Comparison of ENCODE assay signal across 10 cellular contexts in genomic region chr20:57902478-57902877, GRCh38.
A peak's percentile ranks its signal among the peaks of the same experiment; 100 is the strongest.
DNase-seq lines count a peak whose midpoint lies in the region; ATAC-seq and TF ChIP-seq lines count a peak whose summit lies in the region.
"Had no signal": no experiment of that assay in that cellular context is flagged by ENCODE, and none has a peak within 500 bp of the region (broad histone marks: within the 10 kb centered on the region; RNA-seq: fewer than 3 reads in every experiment).

No MANE protein-coding gene starts in this region.

- H3K4me2 ChIP-seq in SK-N-SH = no peak overlapping the region

- no peak overlapping the region for H3K27ac Mint-ChIP-seq in stimulated activated memory B cell treated with anti-CD40 and anti-IgM and Interleukin-4, amounts not matched to agents 10 μg/mL and 1 μg/mL and 100 μg/mL, for 72 hours

- DNase-seq in SIG-M5 treated with dmso at 0.1 percent for 504 hours (lab: John Stamatoyannopoulos, UW; ENCODE audit: unreplicated experiment) = peak; percentile 7
- DNase-seq in SIG-M5 (lab: John Stamatoyannopoulos, UW) = no peak
- DNase-seq in SK-N-SH = no peak
- no peak for DNase-seq in NCI-H128 (lab: John Stamatoyannopoulos, UW; ENCODE audit: unreplicated experiment)
- DNase-seq in esophagus squamous epithelium (lab: John Stamatoyannopoulos, UW) = no peak
- DNase-seq in SKM-1 treated with dmso at 0.1 percent for 144 hours (lab: John Stamatoyannopoulos, UW; ENCODE audit: unreplicated experiment) = no peak
- DNase-seq: 8988T, erythroblast had no signal

- H3K27ac ChIP-seq in SK-N-SH (ENCODE audit: low read depth in 2 of 2, low read length in 1 of 2) (no peak overlapping the region), esophagus squamous epithelium (no peak overlapping the region)

- H3K9me3 ChIP-seq in SK-N-SH = no peaks in the 10 kb centered on the region
- H3K9me3 ChIP-seq in esophagus squamous epithelium = no peaks in the 10 kb centered on the region

- POLR2A ChIA-PET in SK-N-SH (lab: Yijun Ruan, JAX) = no interaction called here

- H4K20me1 ChIP-seq in SK-N-SH (ENCODE audit: insufficient read depth) = no peaks in the 10 kb centered on the region

- H2AFZ ChIP-seq in SK-N-SH (ENCODE audit: low read depth) = no peak overlapping the region

- TF ChIP-seq EP300 in SK-N-SH (IDR thresholded peaks at IDR 0.05; ENCODE audit: borderline replicate concordance in 1 of 2, low read depth in 1 of 2, low read length in 1 of 2) = 0 out of 4 replicates have a peak, but pooled peaks of 1 of the 2 experiments have one; percentile 20

- intact Hi-C loops in esophagus squamous epithelium (cut with DNase I) = no loop called here

- H3K36me3 ChIP-seq in SK-N-SH (replicated peaks in 1 of 2; ENCODE audit: control insufficient read depth in 1 of 2, insufficient read depth in 2 of 2, low read length in 1 of 2) (no peaks in the 10 kb centered on the region), esophagus squamous epithelium (no peaks in the 10 kb centered on the region)

- TF ChIP-seq POLR2A in esophagus squamous epithelium (IDR thresholded peaks at IDR 0.05) = no peak

- TF ChIP-seq CTCF in SK-N-SH (IDR thresholded peaks at IDR 0.05) (peak; percentile 31; the same call in 1 of the 2 replicates), esophagus squamous epithelium (IDR thresholded peaks at IDR 0.05) (no peak)

- no peak overlapping the region for H3K4me3 Mint-ChIP-seq in stimulated activated memory B cell treated with anti-CD40 and anti-IgM and Interleukin-4, amounts not matched to agents 10 μg/mL and 1 μg/mL and 100 μg/mL, for 72 hours

- H3K4me1 ChIP-seq in SK-N-SH (ENCODE audit: control insufficient read depth in 1 of 2, insufficient read depth in 2 of 2, low read depth in 1 of 2, low read length in 1 of 2) = peaks cover 0 to 13% of the 10 kb centered on the region in 2 experiments; a peak in 1 of 4 replicates
- no peaks in the 10 kb centered on the region for H3K4me1 ChIP-seq in esophagus squamous epithelium

- CTCF ChIA-PET in SK-N-SH (lab: Yijun Ruan, JAX) = interaction anchor here (0.6 kb wide), 1 partner anchor 267 kb away, joined by 3 read pairs; no protein-coding TSS in a partner anchor

- H3K27me3 Mint-ChIP-seq in stimulated activated memory B cell treated with anti-CD40 and anti-IgM and Interleukin-4, amounts not matched to agents 10 μg/mL and 1 μg/mL and 100 μg/mL, for 72 hours = peaks cover 69% of the 10 kb centered on the region

- H3K4me3 ChIP-seq in SK-N-SH (ENCODE audit: low read depth in 2 of 2, low read length in 1 of 2) = no peak overlapping the region
- H3K4me3 ChIP-seq in esophagus squamous epithelium = no peak overlapping the region

- WGBS in SK-N-SH (ENCODE audit: low lambda C conversion rate) = 55% methylated on average over 1 of the region's 1 CpG
- 67 to 85% methylated on average over 1 of the region's 1 CpG for WGBS in esophagus squamous epithelium, 2 donors

- no peaks in the 10 kb centered on the region for H3K9me3 Mint-ChIP-seq in stimulated activated memory B cell treated with anti-CD40 and anti-IgM and Interleukin-4, amounts not matched to agents 10 μg/mL and 1 μg/mL and 100 μg/mL, for 72 hours

- H3K9ac ChIP-seq in SK-N-SH = no peak overlapping the region

- H3K79me2 ChIP-seq in SK-N-SH (ENCODE audit: insufficient read depth) = no peaks in the 10 kb centered on the region

- TF ChIP-seq RAD21 in SK-N-SH (IDR thresholded peaks at IDR 0.05; ENCODE audit: low read length) = no peak

- H3K9me2 ChIP-seq in SK-N-SH = no peaks in the 10 kb centered on the region

- H3K4me1 Mint-ChIP-seq in stimulated activated memory B cell treated with anti-CD40 and anti-IgM and Interleukin-4, amounts not matched to agents 10 μg/mL and 1 μg/mL and 100 μg/mL, for 72 hours = no peaks in the 10 kb centered on the region

- H3F3A ChIP-seq in SK-N-SH (replicated peaks; ENCODE audit: insufficient read depth) = no peaks in the 10 kb centered on the region

- H3K36me3 Mint-ChIP-seq in stimulated activated memory B cell treated with anti-CD40 and anti-IgM and Interleukin-4, amounts not matched to agents 10 μg/mL and 1 μg/mL and 100 μg/mL, for 72 hours = no peaks in the 10 kb centered on the region

- H3K27me3 ChIP-seq in SK-N-SH (ENCODE audit: insufficient read depth) (no peaks in the 10 kb centered on the region), esophagus squamous epithelium (peaks cover 0 to 5% (median 0%) of the 10 kb centered on the region in 4 donors)

- peak; percentile 61 for ATAC-seq in HG03103 (IDR thresholded peaks at IDR 0.05; ENCODE audit: low read depth, unreplicated experiment)
- ATAC-seq in stimulated activated memory B cell treated with anti-CD40 and anti-IgM and Interleukin-4, amounts not matched to agents 10 μg/mL and 1 μg/mL and 100 μg/mL, for 72 hours = peak; percentile 64

TF ChIP-seq in SK-N-SH, 30 proteins besides CTCF, POLR2A, EP300 and RAD21:
- peak; percentile 30; the same call in 1 of the 2 replicates for TF ChIP-seq PBX3 (IDR thresholded peaks at IDR 0.05)
- TF ChIP-seq FOSL2 (IDR thresholded peaks at IDR 0.05; ENCODE audit: borderline replicate concordance, low read depth) = peak; percentile 52; the same call in 1 of the 2 replicates
- peak; percentile 40; the same call in 1 of the 2 replicates for TF ChIP-seq TCF12 (IDR thresholded peaks at IDR 0.05)
- no peak for TF ChIP-seq YY1 (IDR thresholded peaks at IDR 0.05; ENCODE audit: low read depth)
- no peak for TF ChIP-seq RXRA (IDR thresholded peaks at IDR 0.05; ENCODE audit: borderline replicate concordance, low read depth)
- no peak for TF ChIP-seq FOXM1 (IDR thresholded peaks at IDR 0.05; ENCODE audit: low read depth)
- TF ChIP-seq FOXJ3 (CRISPR knock-in tag; IDR thresholded peaks at IDR 0.05) = no peak
- TF ChIP-seq USF1 (IDR thresholded peaks at IDR 0.05; ENCODE audit: borderline replicate concordance, low read depth) = 0 out of 2 replicates have a peak, but pooled peaks have one; percentile 18
- TF ChIP-seq MEF2A (IDR thresholded peaks at IDR 0.05; ENCODE audit: borderline replicate concordance, low read depth) = no peak
